ENCODE assay signal across 17 cellular contexts in genomic region chr16:46826618-46827017, GRCh38. TPM values are rescaled to one million over a fixed set of nuclear protein-coding genes. Genes with fewer than 3 reads are reported as not detected.
DNase-seq lines count a peak whose midpoint lies in the region; ATAC-seq, FAIRE-seq and TF ChIP-seq lines count a peak whose summit lies in the region.
"Had no signal": no experiment of that assay in that cellular context is flagged by ENCODE, and none has a peak within 500 bp of the region (broad histone marks: within the 10 kb centered on the region; RNA-seq: fewer than 3 reads in every experiment).

No MANE protein-coding gene starts in this region.

- H3K4me1 ChIP-seq in DND-41 (ENCODE audit: insufficient read depth, low read length) (peaks cover 29% of the 10 kb centered on the region), foreskin keratinocyte (peaks cover 37% of the 10 kb centered on the region)

- no peaks in the 10 kb centered on the region for H3K9me3 ChIP-seq in DND-41 (ENCODE audit: insufficient read depth, low read length, severe bottlenecking)
- H3K9me3 ChIP-seq: neutrophil, suprapubic skin had no signal

- no peak for ATAC-seq in DND-41 (ENCODE audit: insufficient read depth, low read depth)
- ATAC-seq in activated B cell treated with CpG ODN at 0.5 μM for 24 hours (ENCODE audit: low read depth) = no peak
- no peak for ATAC-seq in foreskin keratinocyte
- ATAC-seq in GM21515 (IDR thresholded peaks at IDR 0.05; ENCODE audit: unreplicated experiment) = no peak
- ATAC-seq: activated CD4-positive, CD25-positive, alpha-beta regulatory T cell treated with anti-CD3 and anti-CD28 coated beads, Interleukin-2, amount 50 U/mL, for 24 hours had no signal

- H3K27me3 Mint-ChIP-seq in activated B cell treated with CpG ODN at 0.5 μM for 24 hours = no peaks in the 10 kb centered on the region

- H3K4me3 Mint-ChIP-seq in activated B cell treated with CpG ODN at 0.5 μM for 24 hours = no peak overlapping the region

- POLR2A ChIA-PET in activated B cell treated with CpG ODN at 0.5 μM for 24 hours (lab: Charles Lee) = no interaction called here

- peaks cover 43% of the 10 kb centered on the region for H3K4me1 Mint-ChIP-seq in activated B cell treated with CpG ODN at 0.5 μM for 24 hours

- CTCF ChIA-PET in activated B cell treated with CpG ODN at 0.5 μM for 24 hours (lab: Charles Lee) = interaction anchor here (0.9 kb wide), 1 partner anchor 26 kb away, joined by 4 read pairs; no protein-coding TSS in a partner anchor

- no peak overlapping the region for H3K27ac ChIP-seq in DND-41 (ENCODE audit: low read length)
- H3K27ac ChIP-seq in foreskin keratinocyte = peak overlapping the region; percentile 13
- H3K27ac ChIP-seq: C4-2B, neutrophil, suprapubic skin had no signal

- H3K4me3 ChIP-seq in DND-41 (ENCODE audit: low read depth in 1 of 2, low read length in 2 of 2) = no peak overlapping the region
- H3K4me3 ChIP-seq: suprapubic skin had no signal

- peaks cover 11% of the 10 kb centered on the region for H3K36me3 ChIP-seq in DND-41 (ENCODE audit: insufficient read depth, low read length)
- H3K36me3 ChIP-seq: neutrophil, suprapubic skin had no signal

- H3K4me2 ChIP-seq in DND-41 (ENCODE audit: insufficient read depth, low read length) = peak overlapping the region; percentile 46; the same call in 1 of the 2 replicates

- no peak for DNase-seq in DND-41
- no peak for DNase-seq in GM19239 (ENCODE audit: insufficient read length, low spot score)
- DNase-seq in activated B cell treated with CpG ODN at 0.5 μM for 24 hours = no peak
- no peak for DNase-seq in foreskin keratinocyte
- no peak for DNase-seq in hepatic stellate cell (ENCODE audit: low spot score)
- no peak for DNase-seq in NCI-H2196 (lab: John Stamatoyannopoulos, UW; ENCODE audit: unreplicated experiment)
- DNase-seq in NCI-H2107 treated with DMSO at 0.1 percent for 48 hours (lab: John Stamatoyannopoulos, UW; ENCODE audit: unreplicated experiment) = no peak
- DNase-seq: activated naive CD4-positive, alpha-beta T cell treated with anti-CD3 and anti-CD28 coated beads, Interleukin-2, amount 50 U/mL, for 16 hours; cerebellar nuclear complex; hippocampal formation; MV-4-11; NCI-H2171 treated with DMSO at 0.1 percent for 48 hours had no signal

- H3K79me2 ChIP-seq in DND-41 (ENCODE audit: insufficient read depth, low read length) = peaks cover 91% of the 10 kb centered on the region

- FAIRE-seq in GM19239 (lab: Jason Lieb, UNC) = peak; percentile 76

- no peak overlapping the region for H2AFZ ChIP-seq in DND-41 (ENCODE audit: low read depth, low read length)

- no peak for TF ChIP-seq CTCF in DND-41 (IDR thresholded peaks at IDR 0.05; ENCODE audit: borderline replicate concordance, extremely low read depth, low read length, poor library complexity, severe bottlenecking)
- TF ChIP-seq CTCF in activated B cell treated with CpG ODN at 0.5 μM for 24 hours (IDR thresholded peaks at IDR 0.05) = no peak
- no peak for TF ChIP-seq CTCF in foreskin keratinocyte (conservative IDR thresholded peaks at IDR 0.05)

- no peaks in the 10 kb centered on the region for H3K9me3 Mint-ChIP-seq in activated B cell treated with CpG ODN at 0.5 μM for 24 hours

- H3K27ac Mint-ChIP-seq in activated B cell treated with CpG ODN at 0.5 μM for 24 hours = peak overlapping the region; percentile 46

- H3K36me3 Mint-ChIP-seq in activated B cell treated with CpG ODN at 0.5 μM for 24 hours (ENCODE audit: low read depth) = peaks cover 15% of the 10 kb centered on the region

- H3K9ac ChIP-seq in DND-41 (ENCODE audit: low read depth, low read length) = no peak overlapping the region

- H4K20me1 ChIP-seq in DND-41 (ENCODE audit: insufficient read depth, low read length) = peaks cover 22% of the 10 kb centered on the region; the same call in 1 of the 2 replicates

- H3K27me3 ChIP-seq in DND-41 (ENCODE audit: insufficient read depth, low read length, poor library complexity) (no peaks in the 10 kb centered on the region), foreskin keratinocyte (no peaks in the 10 kb centered on the region)
- H3K27me3 ChIP-seq: neutrophil, suprapubic skin had no signal

- intact Hi-C loops in activated B cell treated with CpG ODN at 0.5 μM for 24 hours (cut with micrococcal nuclease) = loop anchor here (2.0 kb wide), 1 partner anchor 18 kb away; no protein-coding TSS in a partner anchor

RNA-seq across cellular contexts. Expression of gene C16orf87, which starts 4.4 kb away (rescaled TPM):
- total RNA-seq in activated B cell treated with CpG ODN at 0.5 μM for 24 hours (15.6 and 16.6 TPM in 2 replicates), foreskin keratinocyte (11.1 and 11.6 TPM in 2 replicates)
- polyA plus RNA-seq in foreskin keratinocyte = 6.3 and 6.8 TPM in 2 replicates

RNA-seq across cellular contexts. Expression of gene GPT2, which starts 57.5 kb away (rescaled TPM):
- total RNA-seq in activated B cell treated with CpG ODN at 0.5 μM for 24 hours (11.7 and 17.4 TPM in 2 replicates), foreskin keratinocyte (15.0 and 23.4 TPM in 2 replicates)
- polyA plus RNA-seq in foreskin keratinocyte = 11.2 and 15.9 TPM in 2 replicates
